In the genomic region with DNA sequence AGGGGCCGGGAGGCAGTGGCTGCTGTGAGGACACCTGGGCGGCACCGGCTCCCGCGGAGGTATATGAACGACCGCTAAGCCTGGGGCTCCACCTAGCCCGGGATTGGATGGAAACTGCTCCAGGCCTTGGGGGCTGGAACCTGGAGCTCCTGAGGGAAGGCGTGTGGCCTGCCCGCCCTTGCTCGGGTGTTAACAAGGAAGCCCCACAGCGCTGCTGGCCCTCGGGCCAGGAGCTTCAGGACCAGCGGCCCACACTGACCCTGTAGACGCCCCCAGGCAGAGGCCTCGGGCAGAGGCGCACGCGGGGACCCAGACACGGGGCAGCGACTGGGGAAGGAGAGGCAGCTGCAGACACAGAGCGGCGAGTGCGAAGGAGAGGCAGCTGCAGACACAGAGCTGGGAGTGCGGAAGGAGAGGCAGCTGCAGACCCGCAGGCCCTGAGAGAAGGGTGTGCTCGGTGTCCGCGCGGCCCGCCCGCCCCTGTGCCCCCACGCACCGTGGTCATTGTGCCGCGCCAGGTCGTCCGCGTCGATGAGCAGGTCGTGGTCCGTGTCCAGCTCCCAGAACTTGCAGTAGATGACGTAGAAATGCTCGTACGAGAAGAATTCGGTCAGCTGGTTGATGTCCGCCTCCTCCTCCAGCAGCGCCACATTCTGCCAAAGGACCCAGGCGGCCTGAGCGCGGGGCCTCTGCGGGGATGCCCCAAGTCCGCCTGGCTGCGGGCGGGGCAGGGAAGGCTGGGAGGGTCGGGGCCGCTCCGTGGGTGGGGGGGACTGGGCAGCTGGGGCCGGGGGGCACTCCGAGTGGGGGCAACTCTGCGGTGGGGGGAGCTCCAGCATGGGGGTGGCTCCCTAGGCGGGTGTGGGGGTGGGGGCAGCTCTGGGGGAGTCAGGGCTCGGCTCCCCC, we compare ENCODE assay signal across 21 cellular contexts.
"Had no signal": no experiment of that assay in that cellular context is flagged by ENCODE, and none has a peak within 500 bp of the region (broad histone marks: within the 10 kb centered on the region; RNA-seq: fewer than 3 reads in every experiment).

No MANE protein-coding gene starts in this region.

- H3K4me3 Mint-ChIP-seq: activated T-cell treated with anti-CD3 and anti-CD28 coated beads, Interleukin-2, amount 50 U/mL, for 24 hours; neural crest cell had no signal

- H3K9me3 Mint-ChIP-seq: activated T-cell treated with anti-CD3 and anti-CD28 coated beads, Interleukin-2, amount 50 U/mL, for 24 hours had no signal

- H3K27me3 Mint-ChIP-seq: activated T-cell treated with anti-CD3 and anti-CD28 coated beads, Interleukin-2, amount 50 U/mL, for 24 hours had no signal

- DNase-seq: activated CD4-positive, alpha-beta T cell treated with anti-CD3 and anti-CD28 coated beads, Interleukin-2, amount 50 U/mL, for 4 hours; activated CD4-positive, CD25-positive, alpha-beta regulatory T cell treated with anti-CD3 and anti-CD28 coated beads, Interleukin-2, amount 50 U/mL, for 72 hours; activated effector memory CD4-positive, alpha-beta T cell treated with Interleukin-2 at 50 U/mL for 16 hours; activated T-cell treated with anti-CD3 and anti-CD28 coated beads, Interleukin-2, amount 50 U/mL, for 24 hours; amniotic stem cell; central memory CD4-positive, alpha-beta T cell; effector CD8-positive, alpha-beta T cell; foreskin keratinocyte; mesenchymal stem cell; stimulated activated CD4-positive, alpha-beta T cell treated with anti-CD3 and anti-CD28 coated beads, Interleukin-4, amount 100 ng/mL, for 24 hours; stimulated activated naive CD4-positive, alpha-beta T cell treated with Interleukin-2 at 50 U/mL for 16 hours; substantia nigra; T-helper 9 cell; transverse colon had no signal

- H3K27me3 ChIP-seq: body of pancreas, foreskin keratinocyte, pancreas, transverse colon had no signal

- H3K9me3 ChIP-seq: body of pancreas, pancreas, transverse colon had no signal

- H3K27ac ChIP-seq: body of pancreas, foreskin keratinocyte, pancreas, SK-N-MC, skin epidermis, transverse colon had no signal

- H3K36me3 ChIP-seq: pancreas, transverse colon had no signal

- H3K4me3 ChIP-seq: body of pancreas, pancreas, SK-N-MC, skin epidermis, transverse colon had no signal

- ATAC-seq: activated naive CD4-positive, alpha-beta T cell treated with anti-CD3 and anti-CD28 coated beads, Interleukin-2, amount 50 U/mL, for 72 hours; body of pancreas; foreskin keratinocyte; left lobe of liver; pancreas had no signal

- H3K4me1 ChIP-seq: body of pancreas, foreskin keratinocyte, pancreas, transverse colon had no signal

- H3K27ac Mint-ChIP-seq: activated naive CD4-positive, alpha-beta T cell treated with anti-CD3 and anti-CD28 coated beads, Interleukin-2, amount 50 U/mL, for 72 hours; activated T-cell treated with anti-CD3 and anti-CD28 coated beads, Interleukin-2, amount 50 U/mL, for 24 hours had no signal
